In genomic region chr9:79695531-79696218, GRCh38 we compare ENCODE assay signal across 12 cellular contexts.
DNase-seq lines count a peak whose midpoint lies in the region; ATAC-seq, FAIRE-seq and TF ChIP-seq lines count a peak whose summit lies in the region.
"Had no signal": no experiment of that assay in that cellular context is flagged by ENCODE, and none has a peak within 500 bp of the region (broad histone marks: within the 10 kb centered on the region; RNA-seq: fewer than 3 reads in every experiment).

No MANE protein-coding gene starts in this region.

- H3K9me3 ChIP-seq in BLaER1: no peaks in the 10 kb centered on the region
- no peaks in the 10 kb centered on the region for H3K9me3 ChIP-seq in kidney (ENCODE audit: control insufficient read depth in 1 of 2, low read length in 2 of 2)
- H3K9me3 ChIP-seq: left lung had no signal

- TF ChIP-seq CTCF in kidney (IDR thresholded peaks at IDR 0.05; ENCODE audit: borderline replicate concordance, extremely low read depth, insufficient read depth): no peak

- peak overlapping the region; percentile 62 for H3K4me2 ChIP-seq in BLaER1

- H3K9ac ChIP-seq in BLaER1 (no peak overlapping the region), kidney (ENCODE audit: low read length in 2 of 2) (no peak overlapping the region)

- no peak for DNase-seq in central memory CD8-positive, alpha-beta T cell (ENCODE audit: low spot score in 2 of 2)
- DNase-seq in kidney (no peak), RKO (ENCODE audit: low spot score) (no peak), NCI-H446 treated with DMSO at 0.1 percent for 48 hours (lab: John Stamatoyannopoulos, UW) (no peak), GM19239 (ENCODE audit: insufficient read length, low spot score) (no peak)
- DNase-seq: activated T-cell treated with anti-CD3 and anti-CD28 coated beads, Interleukin-2, amount 50 U/mL, for 24 hours; left lung; NCI-H1436 treated with DMSO at 0.1 percent for 48 hours; NCI-H82 had no signal

- H3K4me3 ChIP-seq in BLaER1 (no peak overlapping the region), kidney (ENCODE audit: low read length in 2 of 2) (no peak overlapping the region)
- H3K4me3 ChIP-seq: left lung had no signal

- peak overlapping the region; percentile 33 for H3K27ac Mint-ChIP-seq in central memory CD8-positive, alpha-beta T cell (ENCODE audit: low read depth)
- H3K27ac Mint-ChIP-seq: activated T-cell treated with anti-CD3 and anti-CD28 coated beads, Interleukin-2, amount 50 U/mL, for 24 hours had no signal

- H3K9me3 Mint-ChIP-seq in central memory CD8-positive, alpha-beta T cell: no peaks in the 10 kb centered on the region
- H3K9me3 Mint-ChIP-seq: activated T-cell treated with anti-CD3 and anti-CD28 coated beads, Interleukin-2, amount 50 U/mL, for 24 hours had no signal

- no peaks in the 10 kb centered on the region for H3K27me3 ChIP-seq in BLaER1
- H3K27me3 ChIP-seq: left lung had no signal

- H3K36me3 Mint-ChIP-seq in central memory CD8-positive, alpha-beta T cell (ENCODE audit: insufficient read depth): peaks cover 4% of the 10 kb centered on the region

- H3K36me3 ChIP-seq in BLaER1 (peaks cover 75% of the 10 kb centered on the region), kidney (ENCODE audit: control insufficient read depth in 1 of 2, insufficient read depth in 2 of 2, low read length in 2 of 2) (no peaks in the 10 kb centered on the region)
- H3K36me3 ChIP-seq: left lung had no signal

- H3K27ac ChIP-seq in BLaER1 (no peak overlapping the region), kidney (ENCODE audit: low read depth in 2 of 2, low read length in 2 of 2) (no peak overlapping the region)
- H3K27ac ChIP-seq: left lung had no signal

- H3K4me1 ChIP-seq in BLaER1: peaks cover 56% of the 10 kb centered on the region
- H3K4me1 ChIP-seq in kidney (ENCODE audit: control insufficient read depth in 1 of 2, insufficient read depth in 1 of 2, low read depth in 1 of 2, low read length in 2 of 2): no peaks in the 10 kb centered on the region
- H3K4me1 ChIP-seq: left lung had no signal

- H4K20me1 ChIP-seq in BLaER1: peaks cover 95% of the 10 kb centered on the region

- no peaks in the 10 kb centered on the region for H3K27me3 Mint-ChIP-seq in central memory CD8-positive, alpha-beta T cell
- H3K27me3 Mint-ChIP-seq: activated T-cell treated with anti-CD3 and anti-CD28 coated beads, Interleukin-2, amount 50 U/mL, for 24 hours had no signal

- intact Hi-C loops in kidney (cut with DNase I): no loop called here

- H3K4me1 Mint-ChIP-seq in central memory CD8-positive, alpha-beta T cell: peaks cover 64% of the 10 kb centered on the region

- FAIRE-seq in kidney (lab: Jason Lieb, UNC) (no peak), GM19239 (lab: Jason Lieb, UNC) (no peak)

- ATAC-seq in GM18870 (IDR thresholded peaks at IDR 0.05; ENCODE audit: unreplicated experiment) (peak; percentile 49), HG03378 (IDR thresholded peaks at IDR 0.05; ENCODE audit: unreplicated experiment) (peak; percentile 55)
- peak; percentile 87 for ATAC-seq in central memory CD8-positive, alpha-beta T cell (replicated peaks; ENCODE audit: extremely low read depth, poor library complexity, severe bottlenecking)
- ATAC-seq: left lung had no signal

- peak overlapping the region; percentile 20 for H3K4me3 Mint-ChIP-seq in central memory CD8-positive, alpha-beta T cell
- H3K4me3 Mint-ChIP-seq: activated T-cell treated with anti-CD3 and anti-CD28 coated beads, Interleukin-2, amount 50 U/mL, for 24 hours had no signal
